Comparison of ENCODE assay signal across 22 cellular contexts in genomic region chr15:64706011-64706911, GRCh38.
"Had no signal": no experiment of that assay in that cellular context is flagged by ENCODE, and none has a peak within 500 bp of the region (broad histone marks: within the 10 kb centered on the region; RNA-seq: fewer than 3 reads in every experiment).

No MANE protein-coding gene starts in this region.

- H3K4me3 Mint-ChIP-seq: activated B cell treated with CpG ODN at 0.5 μM for 24 hours; activated CD8-positive, alpha-beta T cell treated with anti-CD3 and anti-CD28 coated beads for 36 hours; activated naive CD4-positive, alpha-beta T cell treated with anti-CD3 and anti-CD28 coated beads, Interleukin-2, amount 10 ng/mL, durations not matched to agents 7 days and 5 days; activated naive CD8-positive, alpha-beta T cell treated with anti-CD3 and anti-CD28 coated beads, Interleukin-2, amount 50 U/mL, for 24 hours; central memory CD8-positive, alpha-beta T cell; T-helper 2 cell treated with Interferon-gamma antibody and Interleukin-4, amounts not matched to agents 5 μg/mL and 100 μg/mL, for 36 hours had no signal

- H3K27me3 ChIP-seq: colonic mucosa, gastrocnemius medialis, heart left ventricle, neutrophil, sigmoid colon, tibial nerve, uterus had no signal

- DNase-seq: activated B cell treated with CpG ODN at 0.5 μM for 24 hours; activated CD4-positive, alpha-beta T cell treated with anti-CD3 and anti-CD28 coated beads for 48 hours; activated CD8-positive, alpha-beta T cell treated with anti-CD3 and anti-CD28 coated beads for 36 hours; activated effector memory CD4-positive, alpha-beta T cell treated with Interleukin-2 at 50 U/mL for 16 hours; activated naive CD4-positive, alpha-beta T cell treated with anti-CD3 and anti-CD28 coated beads, Interleukin-2, amount 10 ng/mL, durations not matched to agents 7 days and 5 days; activated naive CD8-positive, alpha-beta T cell treated with anti-CD3 and anti-CD28 coated beads, Interleukin-2, amount 50 U/mL, for 24 hours; activated T-cell treated with anti-CD3 and anti-CD28 coated beads, Interleukin-2, amount 50 U/mL, for 48 hours; anterior cingulate cortex; colonic mucosa; gastrocnemius medialis; heart left ventricle; left ventricle myocardium inferior; sigmoid colon; stimulated activated CD8-positive, alpha-beta memory T cell treated with anti-CD3 and anti-CD28 coated beads, Interleukin-4, amount 100 ng/mL, for 48 hours; stimulated activated naive CD4-positive, alpha-beta T cell treated with Interleukin-2 at 50 U/mL for 16 hours; substantia nigra; SW 1271; uterus had no signal

- ATAC-seq: activated CD8-positive, alpha-beta T cell treated with anti-CD3 and anti-CD28 coated beads for 36 hours; activated naive CD8-positive, alpha-beta T cell treated with anti-CD3 and anti-CD28 coated beads, Interleukin-2, amount 50 U/mL, for 24 hours; gastrocnemius medialis; heart left ventricle had no signal

- H3K27ac Mint-ChIP-seq: activated B cell treated with CpG ODN at 0.5 μM for 24 hours; activated CD8-positive, alpha-beta T cell treated with anti-CD3 and anti-CD28 coated beads for 36 hours; activated naive CD4-positive, alpha-beta T cell treated with anti-CD3 and anti-CD28 coated beads, Interleukin-2, amount 10 ng/mL, durations not matched to agents 7 days and 5 days; activated naive CD8-positive, alpha-beta T cell treated with anti-CD3 and anti-CD28 coated beads, Interleukin-2, amount 50 U/mL, for 24 hours; T-helper 2 cell treated with Interferon-gamma antibody and Interleukin-4, amounts not matched to agents 5 μg/mL and 100 μg/mL, for 36 hours had no signal

- H3K4me1 ChIP-seq: colonic mucosa had no signal

- H3K27ac ChIP-seq: colonic mucosa, gastrocnemius medialis, heart left ventricle, left ventricle myocardium inferior, neutrophil, sigmoid colon, tibial nerve, uterus had no signal

- H3K9me3 ChIP-seq: colonic mucosa, gastrocnemius medialis, heart left ventricle, left ventricle myocardium inferior, neutrophil, sigmoid colon, tibial nerve, uterus had no signal

- H3K9me3 Mint-ChIP-seq: activated B cell treated with CpG ODN at 0.5 μM for 24 hours; activated CD8-positive, alpha-beta T cell treated with anti-CD3 and anti-CD28 coated beads for 36 hours; activated naive CD4-positive, alpha-beta T cell treated with anti-CD3 and anti-CD28 coated beads, Interleukin-2, amount 10 ng/mL, durations not matched to agents 7 days and 5 days; activated naive CD8-positive, alpha-beta T cell treated with anti-CD3 and anti-CD28 coated beads, Interleukin-2, amount 50 U/mL, for 24 hours; central memory CD8-positive, alpha-beta T cell; T-helper 2 cell treated with Interferon-gamma antibody and Interleukin-4, amounts not matched to agents 5 μg/mL and 100 μg/mL, for 36 hours had no signal

- H3K4me3 ChIP-seq: colonic mucosa, gastrocnemius medialis, heart left ventricle, left ventricle myocardium inferior, sigmoid colon, tibial nerve, uterus had no signal

- H3K27me3 Mint-ChIP-seq: activated CD8-positive, alpha-beta T cell treated with anti-CD3 and anti-CD28 coated beads for 36 hours; activated naive CD4-positive, alpha-beta T cell treated with anti-CD3 and anti-CD28 coated beads, Interleukin-2, amount 10 ng/mL, durations not matched to agents 7 days and 5 days; activated naive CD8-positive, alpha-beta T cell treated with anti-CD3 and anti-CD28 coated beads, Interleukin-2, amount 50 U/mL, for 24 hours; central memory CD8-positive, alpha-beta T cell had no signal

- H3K36me3 ChIP-seq: colonic mucosa, gastrocnemius medialis, neutrophil, tibial nerve, uterus had no signal
